23 cellular contexts compared by ENCODE assay signal in the genomic region with DNA sequence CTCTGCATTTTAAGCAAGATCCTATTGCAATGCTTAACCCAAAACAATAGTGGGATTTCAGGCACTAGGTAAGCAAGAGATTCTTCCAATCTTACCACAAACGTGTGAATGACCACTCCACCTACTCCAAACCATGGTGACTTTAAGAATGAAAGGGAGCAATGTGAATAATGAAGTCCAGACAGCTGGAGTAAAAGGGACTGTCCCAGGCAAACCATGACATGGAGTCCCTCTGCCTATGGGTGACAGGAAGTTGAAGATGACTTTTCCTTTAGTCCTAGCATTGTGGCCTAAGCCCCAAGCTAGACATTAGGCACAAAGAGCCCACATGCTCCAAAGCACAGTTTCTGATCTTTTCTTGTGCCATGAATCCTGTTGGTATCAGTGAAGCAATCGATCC.
"Had no signal": no experiment of that assay in that cellular context is flagged by ENCODE, and none has a peak within 500 bp of the region (broad histone marks: within the 10 kb centered on the region; RNA-seq: fewer than 3 reads in every experiment).

No MANE protein-coding gene starts in this region.

- H3K27me3 Mint-ChIP-seq: naive thymus-derived CD4-positive, alpha-beta T cell had no signal

- H3K27ac Mint-ChIP-seq: naive thymus-derived CD4-positive, alpha-beta T cell; natural killer cell; nephron; neural progenitor cell; progenitor cell of endocrine pancreas; stimulated activated memory B cell treated with anti-CD40 and anti-IgM and Interleukin-4, amounts not matched to agents 10 μg/mL and 1 μg/mL and 100 μg/mL, for 72 hours had no signal

- ATAC-seq: naive thymus-derived CD4-positive, alpha-beta T cell; psoas muscle; right cardiac atrium; sciatic nerve; stimulated activated memory B cell treated with anti-CD40 and anti-IgM and Interleukin-4, amounts not matched to agents 10 μg/mL and 1 μg/mL and 100 μg/mL, for 72 hours; upper lobe of right lung had no signal

- H3K4me1 Mint-ChIP-seq: naive thymus-derived CD4-positive, alpha-beta T cell; natural killer cell had no signal

- H3K36me3 Mint-ChIP-seq: naive thymus-derived CD4-positive, alpha-beta T cell; natural killer cell; neural progenitor cell; stimulated activated memory B cell treated with anti-CD40 and anti-IgM and Interleukin-4, amounts not matched to agents 10 μg/mL and 1 μg/mL and 100 μg/mL, for 72 hours had no signal

- H3K9me3 Mint-ChIP-seq: naive thymus-derived CD4-positive, alpha-beta T cell; natural killer cell; neural progenitor cell; stimulated activated memory B cell treated with anti-CD40 and anti-IgM and Interleukin-4, amounts not matched to agents 10 μg/mL and 1 μg/mL and 100 μg/mL, for 72 hours had no signal

- DNase-seq: naive thymus-derived CD4-positive, alpha-beta T cell; natural killer cell; occipital lobe; ovary; posterior cingulate gyrus; psoas muscle; right cardiac atrium; stimulated activated CD4-positive, alpha-beta T cell treated with anti-CD3 and anti-CD28 coated beads, Interleukin-12 subunit alpha, Interleukin-12 subunit beta, amount 100 ng/mL, for 4 hours; stimulated activated CD4-positive, alpha-beta T cell treated with anti-CD3 and anti-CD28 coated beads, Interleukin-1b, Interleukin-23, amount 100 ng/mL, for 48 hours; stimulated activated CD4-positive, alpha-beta T cell treated with anti-CD3 and anti-CD28 coated beads, Interleukin-4, amount 100 ng/mL, for 1 hour; stimulated activated CD4-positive, alpha-beta T cell treated with anti-CD3 and anti-CD28 coated beads, Interleukin-4, amount 100 ng/mL, for 4 hours; stimulated activated CD8-positive, alpha-beta memory T cell treated with anti-CD3 and anti-CD28 coated beads, Interleukin-4, amount 100 ng/mL, for 48 hours; stimulated activated naive CD4-positive, alpha-beta T cell; stomach; thyroid gland; trophoblast cell; upper lobe of right lung; uterus had no signal

- H3K4me3 Mint-ChIP-seq: naive thymus-derived CD4-positive, alpha-beta T cell; natural killer cell; nephron; neural progenitor cell; stimulated activated memory B cell treated with anti-CD40 and anti-IgM and Interleukin-4, amounts not matched to agents 10 μg/mL and 1 μg/mL and 100 μg/mL, for 72 hours had no signal
